8 cellular contexts compared by ENCODE assay signal in genomic region chr7:6614941-6615737, GRCh38. TPM values are rescaled to one million over a fixed set of nuclear protein-coding genes. Genes with fewer than 3 reads are reported as not detected.
DNase-seq lines count a peak whose midpoint lies in the region; ATAC-seq and TF ChIP-seq lines count a peak whose summit lies in the region.

Gene ZNF853, plus strand, starts transcription at chr7:6615610. Its CDS starts 565 bp downstream, at chr7:6616175.

- intact Hi-C loops in CD14-positive monocyte (cut with micrococcal nuclease), result no loop called here
- intact Hi-C loops in dendritic cell treated with granulocyte-macrophage colony-stimulating factor and Interleukin-4, amounts not matched to agents 40 ng/mL and 50 ng/mL, for 4 days (cut with micrococcal nuclease), result no loop called here

- H3K27ac Mint-ChIP-seq in CD14-positive monocyte (no peak within 1 kb of the TSS), type B pancreatic cell (no peak within 1 kb of the TSS)
- H3K27ac Mint-ChIP-seq in dendritic cell treated with granulocyte-macrophage colony-stimulating factor and Interleukin-4, amounts not matched to agents 40 ng/mL and 50 ng/mL, for 4 days, result no peak within 1 kb of the TSS

- no peaks in the 10 kb centered on the region for H3K4me1 ChIP-seq in mesodermal cell (ENCODE audit: control insufficient read depth, insufficient read depth, low read length, poor library complexity, severe bottlenecking)

- H3K4me3 ChIP-seq in mesodermal cell (ENCODE audit: extremely low read depth, insufficient read depth, low read length, poor library complexity, severe bottlenecking), result peak within 1 kb of the TSS; percentile 51

- peaks cover 0 to 19% (median 5%) of the 10 kb centered on the region in 7 donors for H3K9me3 Mint-ChIP-seq in CD14-positive monocyte
- H3K9me3 Mint-ChIP-seq in dendritic cell treated with granulocyte-macrophage colony-stimulating factor and Interleukin-4, amounts not matched to agents 40 ng/mL and 50 ng/mL, for 4 days, result no peaks in the 10 kb centered on the region
- H3K9me3 Mint-ChIP-seq in type B pancreatic cell, result no peaks in the 10 kb centered on the region

- H3K36me3 Mint-ChIP-seq in CD14-positive monocyte (peaks cover 0 to 5% of the 10 kb centered on the region in 2 donors), type B pancreatic cell (no peaks in the 10 kb centered on the region)
- no peaks in the 10 kb centered on the region for H3K36me3 Mint-ChIP-seq in dendritic cell treated with granulocyte-macrophage colony-stimulating factor and Interleukin-4, amounts not matched to agents 40 ng/mL and 50 ng/mL, for 4 days (ENCODE audit: low read depth)

- 2% methylated on average over 31 to 65 of the region's 94 CpGs for WGBS in mesodermal cell (ENCODE audit: insufficient coverage in 2 of 2), 2 experiments

- no peak for ATAC-seq in left lobe of liver

- peaks cover 6% of the 10 kb centered on the region for H3K36me3 ChIP-seq in mesodermal cell (ENCODE audit: control insufficient read depth, insufficient read depth, low read length)

- DNase-seq in CD14-positive monocyte (ENCODE audit: low spot score), result no peak
- peak; percentile 76 for DNase-seq in NCI-H69 (lab: John Stamatoyannopoulos, UW)
- no peak for DNase-seq in type B pancreatic cell (ENCODE audit: extremely low spot score, unreplicated experiment)
- DNase-seq in germinal center (ENCODE audit: low spot score), result no peak
- no peak for DNase-seq in left lobe of liver (ENCODE audit: low spot score)
- DNase-seq in GDM1 (lab: John Stamatoyannopoulos, UW), result no peak

- H3K4me3 Mint-ChIP-seq in CD14-positive monocyte (peak within 1 kb of the TSS; percentile 50 to 81), type B pancreatic cell (peak within 1 kb of the TSS; percentile 91)
- peak within 1 kb of the TSS; percentile 44 for H3K4me3 Mint-ChIP-seq in dendritic cell treated with granulocyte-macrophage colony-stimulating factor and Interleukin-4, amounts not matched to agents 40 ng/mL and 50 ng/mL, for 4 days

- H3K27ac ChIP-seq in mesodermal cell (ENCODE audit: low read depth, low read length, severe bottlenecking), result no peak within 1 kb of the TSS

- H3K4me1 Mint-ChIP-seq in CD14-positive monocyte (peaks cover 8% of the 10 kb centered on the region), type B pancreatic cell (ENCODE audit: unreplicated experiment) (peaks cover 4% of the 10 kb centered on the region)
- H3K4me1 Mint-ChIP-seq in dendritic cell treated with granulocyte-macrophage colony-stimulating factor and Interleukin-4, amounts not matched to agents 40 ng/mL and 50 ng/mL, for 4 days (ENCODE audit: low read depth), result no peaks in the 10 kb centered on the region

- TF ChIP-seq CTCF in CD14-positive monocyte (IDR thresholded peaks at IDR 0.05), result no peak
- no peak for TF ChIP-seq CTCF in type B pancreatic cell (conservative IDR thresholded peaks at IDR 0.05)

- no peaks in the 10 kb centered on the region for H3K9me3 ChIP-seq in mesodermal cell (ENCODE audit: control insufficient read depth, low read length)

- H3K27me3 Mint-ChIP-seq in CD14-positive monocyte (ENCODE audit: low read depth in 3 of 3), result peaks cover 42 to 66% (median 61%) of the 10 kb centered on the region in 3 donors
- H3K27me3 Mint-ChIP-seq in dendritic cell treated with granulocyte-macrophage colony-stimulating factor and Interleukin-4, amounts not matched to agents 40 ng/mL and 50 ng/mL, for 4 days, result peaks cover 64% of the 10 kb centered on the region
- H3K27me3 Mint-ChIP-seq in type B pancreatic cell, result peaks cover 3% of the 10 kb centered on the region

RNA-seq across cellular contexts. Expression of gene ZNF853, which starts in this region (rescaled TPM):
- not detected for polyA plus RNA-seq in CD14-positive monocyte
- 8.7 TPM for polyA plus RNA-seq in mesodermal cell (2013, experiment 1 of 2)
- polyA plus RNA-seq in mesodermal cell (2013, experiment 2 of 2), result 7.7 TPM
- 5.0 and 9.2 TPM in 2 replicates for total RNA-seq in type B pancreatic cell (ENCODE audit: low replicate concordance)
- 0.10 TPM for total RNA-seq in left lobe of liver
